Comparison of ENCODE assay signal across 28 cellular contexts in genomic region chr6:136668571-136668970, GRCh38.
"Had no signal": no experiment of that assay in that cellular context is flagged by ENCODE, and none has a peak within 500 bp of the region (broad histone marks: within the 10 kb centered on the region; RNA-seq: fewer than 3 reads in every experiment).

No MANE protein-coding gene starts in this region.

- H3K9me3 Mint-ChIP-seq: natural killer cell treated with Interleukin-12 subunit alpha and Interleukin-12 subunit beta and Interleukin-15 and Interleukin-18, amount 100 ng/mL, for 72 hours; T-helper 2 cell treated with Interferon-gamma antibody and Interleukin-4, amounts not matched to agents 5 μg/mL and 100 μg/mL, for 36 hours; type B pancreatic cell had no signal

- H3K27me3 Mint-ChIP-seq: activated B cell treated with CpG ODN at 0.5 μM for 24 hours; activated naive CD8-positive, alpha-beta T cell; central memory CD8-positive, alpha-beta T cell; natural killer cell treated with Interleukin-12 subunit alpha and Interleukin-12 subunit beta and Interleukin-15 and Interleukin-18, amount 100 ng/mL, for 72 hours; progenitor cell of endocrine pancreas; type B pancreatic cell had no signal

- ATAC-seq: activated T-cell treated with anti-CD3 and anti-CD28 coated beads, Interleukin-2, amount 50 U/mL, for 72 hours; natural killer cell treated with Interleukin-12 subunit alpha and Interleukin-12 subunit beta and Interleukin-15 and Interleukin-18, amount 100 ng/mL, for 72 hours; stimulated activated naive CD8-positive, alpha-beta T cell treated with anti-CD3 and anti-CD28 coated beads, Interleukin-15, Interleukin-2, amounts not matched to agents 100 U/mL and 50 U/mL, for 24 hours had no signal

- H3K4me1 Mint-ChIP-seq: activated B cell treated with CpG ODN at 0.5 μM for 24 hours; central memory CD8-positive, alpha-beta T cell had no signal

- FAIRE-seq: bronchial epithelial cell, islet of Langerhans had no signal

- H3K4me3 Mint-ChIP-seq: activated B cell treated with CpG ODN at 0.5 μM for 24 hours; activated naive CD8-positive, alpha-beta T cell; activated T-cell treated with anti-CD3 and anti-CD28 coated beads, Interleukin-2, amount 50 U/mL, for 72 hours; central memory CD8-positive, alpha-beta T cell; natural killer cell treated with Interleukin-12 subunit alpha and Interleukin-12 subunit beta and Interleukin-15 and Interleukin-18, amount 100 ng/mL, for 72 hours; T-helper 2 cell treated with Interferon-gamma antibody and Interleukin-4, amounts not matched to agents 5 μg/mL and 100 μg/mL, for 36 hours; type B pancreatic cell had no signal

- H3K27me3 ChIP-seq: ascending aorta, colonic mucosa, esophagus squamous epithelium, right lobe of liver, uterus had no signal

- H3K4me1 ChIP-seq: colonic mucosa, right lobe of liver, uterus had no signal

- DNase-seq: activated B cell treated with CpG ODN at 0.5 μM for 24 hours; activated CD4-positive, alpha-beta T cell treated with anti-CD3 and anti-CD28 coated beads, Interleukin-2, amount 50 U/mL, for 4 hours; activated naive CD4-positive, alpha-beta T cell; activated T-cell treated with anti-CD3 and anti-CD28 coated beads for 4 hours; activated T-cell treated with anti-CD3 and anti-CD28 coated beads, Interleukin-2, amount 50 U/mL, for 72 hours; colonic mucosa; effector CD8-positive, alpha-beta T cell; esophagus squamous epithelium; left ventricle myocardium inferior; mesendoderm; right lobe of liver; stimulated activated CD4-positive, alpha-beta T cell treated with anti-CD3 and anti-CD28 coated beads, Interleukin-12 subunit alpha, Interleukin-12 subunit beta, amount 100 ng/mL, for 4 hours; stimulated activated CD4-positive, alpha-beta T cell treated with anti-CD3 and anti-CD28 coated beads, Interleukin-4, amount 100 ng/mL, for 1 hour; stimulated activated naive CD8-positive, alpha-beta T cell treated with anti-CD3 and anti-CD28 coated beads, Interleukin-15, Interleukin-2, amounts not matched to agents 100 U/mL and 50 U/mL, for 24 hours; uterus had no signal

- H3K27ac Mint-ChIP-seq: activated B cell treated with CpG ODN at 0.5 μM for 24 hours; activated naive CD8-positive, alpha-beta T cell; activated T-cell treated with anti-CD3 and anti-CD28 coated beads, Interleukin-2, amount 50 U/mL, for 72 hours; natural killer cell treated with Interleukin-12 subunit alpha and Interleukin-12 subunit beta and Interleukin-15 and Interleukin-18, amount 100 ng/mL, for 72 hours; progenitor cell of endocrine pancreas; T-helper 2 cell treated with Interferon-gamma antibody and Interleukin-4, amounts not matched to agents 5 μg/mL and 100 μg/mL, for 36 hours; type B pancreatic cell had no signal

- H3K9me3 ChIP-seq: ascending aorta, colonic mucosa, esophagus squamous epithelium, left ventricle myocardium inferior, mucosa of descending colon, right lobe of liver, thoracic aorta, uterus had no signal

- H3K27ac ChIP-seq: ascending aorta, left ventricle myocardium inferior, skin epidermis, thoracic aorta, uterus had no signal

- H3K36me3 ChIP-seq: colonic mucosa, right lobe of liver, uterus had no signal

- H3K4me3 ChIP-seq: ascending aorta, colonic mucosa, esophagus squamous epithelium, left ventricle myocardium inferior, lung, mucosa of descending colon, skin epidermis, thoracic aorta, uterus had no signal
